ENCODE assay signal across 20 cellular contexts in the genomic region with DNA sequence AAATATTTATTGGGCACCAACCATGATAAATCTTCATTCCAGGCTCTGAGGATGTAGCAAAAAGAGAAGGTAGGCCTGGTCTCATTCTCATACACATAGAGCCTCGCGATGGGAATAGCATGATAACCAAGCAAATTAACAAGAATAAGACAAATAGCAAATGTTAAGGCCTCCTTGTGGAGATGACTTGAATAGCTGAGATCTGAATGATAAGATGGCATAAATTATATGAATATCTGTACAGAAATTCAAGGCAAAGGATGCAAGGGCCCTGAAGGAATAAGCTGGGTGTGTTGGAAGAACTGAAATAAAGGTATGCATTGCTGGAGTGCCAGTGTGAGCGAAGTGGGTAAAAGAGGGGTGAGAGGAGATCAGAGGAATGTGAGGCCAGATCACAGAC.
"Had no signal": no experiment of that assay in that cellular context is flagged by ENCODE, and none has a peak within 500 bp of the region (broad histone marks: within the 10 kb centered on the region; RNA-seq: fewer than 3 reads in every experiment).

No MANE protein-coding gene starts in this region.

- H3K27ac Mint-ChIP-seq: activated CD4-positive, alpha-beta memory T cell treated with anti-CD3 and anti-CD28 coated beads for 36 hours; activated naive CD4-positive, alpha-beta T cell treated with anti-CD3 and anti-CD28 coated beads, Interleukin-2, amount 10 ng/mL, durations not matched to agents 7 days and 5 days; activated T-cell treated with anti-CD3 and anti-CD28 coated beads, Interleukin-2, amount 50 U/mL, for 72 hours; naive thymus-derived CD8-positive, alpha-beta T cell had no signal

- DNase-seq: activated CD4-positive, alpha-beta memory T cell treated with anti-CD3 and anti-CD28 coated beads for 36 hours; activated CD4-positive, alpha-beta T cell treated with anti-CD3 and anti-CD28 coated beads for 48 hours; activated effector memory CD4-positive, alpha-beta T cell treated with anti-CD3 and anti-CD28 coated beads, Interleukin-2, amount 50 U/mL, for 16 hours; activated naive CD4-positive, alpha-beta T cell treated with anti-CD3 and anti-CD28 coated beads, Interleukin-2, amount 10 ng/mL, durations not matched to agents 7 days and 5 days; activated T-cell treated with anti-CD3 and anti-CD28 coated beads, Interleukin-2, amount 50 U/mL, for 72 hours; body of pancreas; effector memory CD4-positive, alpha-beta T cell; heart right ventricle; kidney; naive thymus-derived CD8-positive, alpha-beta T cell; ovary; spleen; stimulated activated CD4-positive, alpha-beta T cell treated with anti-CD3 and anti-CD28 coated beads, Interleukin-4, amount 100 ng/mL, for 24 hours; stimulated activated naive CD8-positive, alpha-beta T cell treated with anti-CD3 and anti-CD28 coated beads, Interleukin-15, Interleukin-2, amounts not matched to agents 100 U/mL and 50 U/mL, for 24 hours; substantia nigra; thyroid gland had no signal

- H3K4me1 Mint-ChIP-seq: activated naive CD4-positive, alpha-beta T cell treated with anti-CD3 and anti-CD28 coated beads, Interleukin-2, amount 10 ng/mL, durations not matched to agents 7 days and 5 days; naive thymus-derived CD8-positive, alpha-beta T cell had no signal

- H3K36me3 Mint-ChIP-seq: activated CD4-positive, alpha-beta memory T cell treated with anti-CD3 and anti-CD28 coated beads for 36 hours; activated naive CD4-positive, alpha-beta T cell treated with anti-CD3 and anti-CD28 coated beads, Interleukin-2, amount 10 ng/mL, durations not matched to agents 7 days and 5 days; naive thymus-derived CD8-positive, alpha-beta T cell had no signal

- H3K4me3 ChIP-seq: body of pancreas, esophagus muscularis mucosa, heart right ventricle, ovary, prostate gland, right atrium auricular region, spleen, thyroid gland had no signal

- H3K36me3 ChIP-seq: esophagus muscularis mucosa, heart right ventricle, ovary, prostate gland, right atrium auricular region, spleen, thyroid gland had no signal

- H3K9me3 Mint-ChIP-seq: activated naive CD4-positive, alpha-beta T cell treated with anti-CD3 and anti-CD28 coated beads, Interleukin-2, amount 10 ng/mL, durations not matched to agents 7 days and 5 days; activated T-cell treated with anti-CD3 and anti-CD28 coated beads, Interleukin-2, amount 50 U/mL, for 72 hours had no signal

- ATAC-seq: activated T-cell treated with anti-CD3 and anti-CD28 coated beads, Interleukin-2, amount 50 U/mL, for 72 hours; body of pancreas; heart right ventricle; left lobe of liver; naive thymus-derived CD8-positive, alpha-beta T cell; stimulated activated naive CD8-positive, alpha-beta T cell treated with anti-CD3 and anti-CD28 coated beads, Interleukin-15, Interleukin-2, amounts not matched to agents 100 U/mL and 50 U/mL, for 24 hours had no signal

- H3K4me1 ChIP-seq: body of pancreas, esophagus muscularis mucosa, heart right ventricle, prostate gland, right atrium auricular region, spleen, thyroid gland had no signal

- H3K27ac ChIP-seq: body of pancreas, esophagus muscularis mucosa, heart right ventricle, ovary, prostate gland, right atrium auricular region, spleen, thyroid gland had no signal

- H3K27me3 ChIP-seq: body of pancreas, esophagus muscularis mucosa, heart right ventricle, ovary, right atrium auricular region, spleen, thyroid gland had no signal

- H3K9me3 ChIP-seq: body of pancreas, esophagus muscularis mucosa, heart right ventricle, ovary, prostate gland, right atrium auricular region, spleen, thyroid gland had no signal

- H3K27me3 Mint-ChIP-seq: activated CD4-positive, alpha-beta memory T cell treated with anti-CD3 and anti-CD28 coated beads for 36 hours; activated naive CD4-positive, alpha-beta T cell treated with anti-CD3 and anti-CD28 coated beads, Interleukin-2, amount 10 ng/mL, durations not matched to agents 7 days and 5 days; naive thymus-derived CD8-positive, alpha-beta T cell had no signal

- H3K4me3 Mint-ChIP-seq: activated CD4-positive, alpha-beta memory T cell treated with anti-CD3 and anti-CD28 coated beads for 36 hours; activated naive CD4-positive, alpha-beta T cell treated with anti-CD3 and anti-CD28 coated beads, Interleukin-2, amount 10 ng/mL, durations not matched to agents 7 days and 5 days; activated T-cell treated with anti-CD3 and anti-CD28 coated beads, Interleukin-2, amount 50 U/mL, for 72 hours; naive thymus-derived CD8-positive, alpha-beta T cell had no signal
